Comparison of ENCODE assay signal across 28 cellular contexts in genomic region chr16:12677472-12677871, GRCh38.
A peak's percentile ranks its signal among the peaks of the same experiment; 100 is the strongest.
DNase-seq lines count a peak whose midpoint lies in the region; ATAC-seq lines count a peak whose summit lies in the region.
"Had no signal": no experiment of that assay in that cellular context is flagged by ENCODE, and none has a peak within 500 bp of the region (broad histone marks: within the 10 kb centered on the region; RNA-seq: fewer than 3 reads in every experiment).

No MANE protein-coding gene starts in this region.

- H3K4me1 ChIP-seq in CD8-positive, alpha-beta memory T cell (ENCODE audit: insufficient read depth, low read length), result peaks cover 7% of the 10 kb centered on the region
- H3K4me1 ChIP-seq: esophagus muscularis mucosa, left lung had no signal

- H3K36me3 Mint-ChIP-seq in stimulated activated naive CD8-positive, alpha-beta T cell treated with anti-CD3 and anti-CD28 coated beads, Interleukin-15, Interleukin-2, amounts not matched to agents 100 ng/mL and 50 ng/mL, for 24 hours (ENCODE audit: low read depth), result no peaks in the 10 kb centered on the region
- H3K36me3 Mint-ChIP-seq in activated CD8-positive, alpha-beta T cell treated with anti-CD3 and anti-CD28 coated beads, Interleukin-2, amount 10 ng/mL, durations not matched to agents 7 days and 5 days (ENCODE audit: low read depth), result peaks cover 12% of the 10 kb centered on the region
- no peaks in the 10 kb centered on the region for H3K36me3 Mint-ChIP-seq in stimulated activated effector memory CD8-positive, alpha-beta T cell treated with anti-CD3 and anti-CD28 coated beads, Interleukin-12 subunit alpha, Interleukin-12 subunit beta, amount 100 ng/mL, for 72 hours
- H3K36me3 Mint-ChIP-seq in CD8-positive, alpha-beta memory T cell, result peaks cover 0 to 20% (median 8%) of the 10 kb centered on the region in 3 donors

- no peaks in the 10 kb centered on the region for H3K36me3 ChIP-seq in CD8-positive, alpha-beta memory T cell (ENCODE audit: insufficient read depth, low read length)
- H3K36me3 ChIP-seq: gastrocnemius medialis, left lung had no signal

- no peak overlapping the region for H3K4me3 Mint-ChIP-seq in stimulated activated naive CD8-positive, alpha-beta T cell treated with anti-CD3 and anti-CD28 coated beads, Interleukin-15, Interleukin-2, amounts not matched to agents 100 ng/mL and 50 ng/mL, for 24 hours
- peak overlapping the region in 1 of 2 donors; percentile 57 for H3K4me3 Mint-ChIP-seq in stimulated activated naive CD8-positive, alpha-beta T cell treated with anti-CD3 and anti-CD28 coated beads, Interleukin-15, amount 100 ng/mL, for 72 hours
- no peak overlapping the region for H3K4me3 Mint-ChIP-seq in activated CD8-positive, alpha-beta T cell treated with anti-CD3 and anti-CD28 coated beads, Interleukin-2, amount 10 ng/mL, durations not matched to agents 7 days and 5 days
- no peak overlapping the region for H3K4me3 Mint-ChIP-seq in stimulated activated effector memory CD8-positive, alpha-beta T cell treated with anti-CD3 and anti-CD28 coated beads, Interleukin-12 subunit alpha, Interleukin-12 subunit beta, amount 100 ng/mL, for 72 hours
- no peak overlapping the region for H3K4me3 Mint-ChIP-seq in CD8-positive, alpha-beta memory T cell
- H3K4me3 Mint-ChIP-seq: endodermal cell, mesothelial cell of epicardium had no signal

- H3K27ac Mint-ChIP-seq in stimulated activated naive CD8-positive, alpha-beta T cell treated with anti-CD3 and anti-CD28 coated beads, Interleukin-15, Interleukin-2, amounts not matched to agents 100 ng/mL and 50 ng/mL, for 24 hours, result peak overlapping the region; percentile 70
- no peak overlapping the region for H3K27ac Mint-ChIP-seq in stimulated activated naive CD8-positive, alpha-beta T cell treated with anti-CD3 and anti-CD28 coated beads, Interleukin-15, amount 100 ng/mL, for 72 hours
- H3K27ac Mint-ChIP-seq in activated CD8-positive, alpha-beta T cell treated with anti-CD3 and anti-CD28 coated beads, Interleukin-2, amount 10 ng/mL, durations not matched to agents 7 days and 5 days, result peak overlapping the region; percentile 67
- H3K27ac Mint-ChIP-seq in stimulated activated effector memory CD8-positive, alpha-beta T cell treated with anti-CD3 and anti-CD28 coated beads, Interleukin-12 subunit alpha, Interleukin-12 subunit beta, amount 100 ng/mL, for 72 hours, result peak overlapping the region; percentile 34
- peak overlapping the region in 1 of 8 donors; percentile 52 for H3K27ac Mint-ChIP-seq in CD8-positive, alpha-beta memory T cell
- H3K27ac Mint-ChIP-seq: endodermal cell, mesothelial cell of epicardium had no signal

- no peak overlapping the region for H3K4me3 ChIP-seq in CD8-positive, alpha-beta memory T cell (ENCODE audit: low read length)
- H3K4me3 ChIP-seq: coronary artery, esophagus muscularis mucosa, gastrocnemius medialis, left lung had no signal

- no peaks in the 10 kb centered on the region for H3K27me3 ChIP-seq in CD8-positive, alpha-beta memory T cell (ENCODE audit: insufficient read depth, low read length, poor library complexity, severe bottlenecking)
- H3K27me3 ChIP-seq: esophagus muscularis mucosa, gastrocnemius medialis, left lung had no signal

- POLR2A ChIA-PET in activated CD8-positive, alpha-beta T cell treated with anti-CD3 and anti-CD28 coated beads, Interleukin-2, amount 10 ng/mL, durations not matched to agents 7 days and 5 days (lab: Charles Lee), result no interaction called here
- POLR2A ChIA-PET in CD8-positive, alpha-beta memory T cell (lab: Charles Lee), result no interaction called here

- H3K27ac ChIP-seq in CD8-positive, alpha-beta memory T cell (ENCODE audit: low read depth, low read length), result no peak overlapping the region
- H3K27ac ChIP-seq: 22Rv1, coronary artery, esophagus muscularis mucosa, gastrocnemius medialis, left lung had no signal

- no peaks in the 10 kb centered on the region for H3K9me3 ChIP-seq in CD8-positive, alpha-beta memory T cell (ENCODE audit: low read length)
- H3K9me3 ChIP-seq: gastrocnemius medialis had no signal

- DNase-seq in NOMO-1 treated with DMSO at 0.1 percent for 48 hours (lab: John Stamatoyannopoulos, UW; ENCODE audit: unreplicated experiment) (peak; percentile 9), NOMO-1 treated with dmso at 0.1 percent for 144 hours (lab: John Stamatoyannopoulos, UW; ENCODE audit: unreplicated experiment) (no peak), foreskin melanocyte (no peak)
- no peak for DNase-seq in stimulated activated naive CD8-positive, alpha-beta T cell treated with anti-CD3 and anti-CD28 coated beads, Interleukin-15, amount 100 ng/mL, for 72 hours
- DNase-seq in activated CD8-positive, alpha-beta T cell treated with anti-CD3 and anti-CD28 coated beads, Interleukin-2, amount 10 ng/mL, durations not matched to agents 7 days and 5 days, result peak; percentile 30
- no peak for DNase-seq in stimulated activated effector memory CD8-positive, alpha-beta T cell treated with anti-CD3 and anti-CD28 coated beads, Interleukin-12 subunit alpha, Interleukin-12 subunit beta, amount 100 ng/mL, for 72 hours (ENCODE audit: low spot score in 2 of 2)
- DNase-seq in CD8-positive, alpha-beta memory T cell, result no peak
- DNase-seq: activated CD4-positive, CD25-positive, alpha-beta regulatory T cell; activated gamma-delta T cell; COR-L47; DMS79 treated with DMSO at 0.1 percent for 48 hours; endodermal cell; gastrocnemius medialis; hypothalamus; Karpas-422; left lung; NCI-H1105 treated with DMSO at 0.1 percent for 48 hours; NCI-H2029 treated with DMSO at 0.1 percent for 48 hours; NCI-H2227 treated with DMSO at 0.1 percent for 48 hours; NCI-H748 treated with DMSO at 0.1 percent for 48 hours; occipital lobe; OCI-M1 had no signal

- no peaks in the 10 kb centered on the region for H3K9me3 Mint-ChIP-seq in stimulated activated naive CD8-positive, alpha-beta T cell treated with anti-CD3 and anti-CD28 coated beads, Interleukin-15, Interleukin-2, amounts not matched to agents 100 ng/mL and 50 ng/mL, for 24 hours
- no peaks in the 10 kb centered on the region for H3K9me3 Mint-ChIP-seq in stimulated activated naive CD8-positive, alpha-beta T cell treated with anti-CD3 and anti-CD28 coated beads, Interleukin-15, amount 100 ng/mL, for 72 hours
- H3K9me3 Mint-ChIP-seq in activated CD8-positive, alpha-beta T cell treated with anti-CD3 and anti-CD28 coated beads, Interleukin-2, amount 10 ng/mL, durations not matched to agents 7 days and 5 days (ENCODE audit: insufficient read depth), result no peaks in the 10 kb centered on the region
- H3K9me3 Mint-ChIP-seq in stimulated activated effector memory CD8-positive, alpha-beta T cell treated with anti-CD3 and anti-CD28 coated beads, Interleukin-12 subunit alpha, Interleukin-12 subunit beta, amount 100 ng/mL, for 72 hours, result no peaks in the 10 kb centered on the region
- peaks cover 0 to 15% (median 2%) of the 10 kb centered on the region in 5 donors for H3K9me3 Mint-ChIP-seq in CD8-positive, alpha-beta memory T cell

- H3K27me3 Mint-ChIP-seq in stimulated activated naive CD8-positive, alpha-beta T cell treated with anti-CD3 and anti-CD28 coated beads, Interleukin-15, Interleukin-2, amounts not matched to agents 100 ng/mL and 50 ng/mL, for 24 hours, result no peaks in the 10 kb centered on the region
- H3K27me3 Mint-ChIP-seq in stimulated activated naive CD8-positive, alpha-beta T cell treated with anti-CD3 and anti-CD28 coated beads, Interleukin-15, amount 100 ng/mL, for 72 hours, result no peaks in the 10 kb centered on the region
- H3K27me3 Mint-ChIP-seq in activated CD8-positive, alpha-beta T cell treated with anti-CD3 and anti-CD28 coated beads, Interleukin-2, amount 10 ng/mL, durations not matched to agents 7 days and 5 days (ENCODE audit: low read depth), result no peaks in the 10 kb centered on the region
- no peaks in the 10 kb centered on the region for H3K27me3 Mint-ChIP-seq in CD8-positive, alpha-beta memory T cell
- H3K27me3 Mint-ChIP-seq: naive thymus-derived CD4-positive, alpha-beta T cell had no signal

- ATAC-seq in stimulated activated naive CD8-positive, alpha-beta T cell treated with anti-CD3 and anti-CD28 coated beads, Interleukin-15, amount 100 ng/mL, for 72 hours, result no peak
- no peak for ATAC-seq in activated CD8-positive, alpha-beta T cell treated with anti-CD3 and anti-CD28 coated beads, Interleukin-2, amount 10 ng/mL, durations not matched to agents 7 days and 5 days
- no peak for ATAC-seq in stimulated activated effector memory CD8-positive, alpha-beta T cell treated with anti-CD3 and anti-CD28 coated beads, Interleukin-12 subunit alpha, Interleukin-12 subunit beta, amount 100 ng/mL, for 72 hours
- ATAC-seq: gastrocnemius medialis; left lung; naive thymus-derived CD4-positive, alpha-beta T cell had no signal

- peaks cover 25% of the 10 kb centered on the region for H3K4me1 Mint-ChIP-seq in stimulated activated naive CD8-positive, alpha-beta T cell treated with anti-CD3 and anti-CD28 coated beads, Interleukin-15, Interleukin-2, amounts not matched to agents 100 ng/mL and 50 ng/mL, for 24 hours (ENCODE audit: low read depth)
- peaks cover 25% of the 10 kb centered on the region for H3K4me1 Mint-ChIP-seq in stimulated activated naive CD8-positive, alpha-beta T cell treated with anti-CD3 and anti-CD28 coated beads, Interleukin-15, amount 100 ng/mL, for 72 hours
- peaks cover 18% of the 10 kb centered on the region for H3K4me1 Mint-ChIP-seq in activated CD8-positive, alpha-beta T cell treated with anti-CD3 and anti-CD28 coated beads, Interleukin-2, amount 10 ng/mL, durations not matched to agents 7 days and 5 days (ENCODE audit: low read depth)
- peaks cover 11% of the 10 kb centered on the region for H3K4me1 Mint-ChIP-seq in stimulated activated effector memory CD8-positive, alpha-beta T cell treated with anti-CD3 and anti-CD28 coated beads, Interleukin-12 subunit alpha, Interleukin-12 subunit beta, amount 100 ng/mL, for 72 hours
- H3K4me1 Mint-ChIP-seq in CD8-positive, alpha-beta memory T cell, result peaks cover 15 to 19% (median 16%) of the 10 kb centered on the region in 3 donors

- CTCF ChIA-PET in activated CD8-positive, alpha-beta T cell treated with anti-CD3 and anti-CD28 coated beads, Interleukin-2, amount 10 ng/mL, durations not matched to agents 7 days and 5 days (lab: Charles Lee), result interaction anchor here (0.8 kb wide), 1 partner anchor 12 kb away, joined by 3 read pairs; no protein-coding TSS in a partner anchor
- CTCF ChIA-PET in CD8-positive, alpha-beta memory T cell (lab: Charles Lee), result no interaction called here

Comparison
In these comparisons a context has a peak if more than half of its experiments do, and no peak if none do; other contexts are left out.
1. DNase-seq: peak in NOMO-1 treated with DMSO at 0.1 percent for 48 hours (single experiment) and activated CD8-positive, alpha-beta T cell treated with anti-CD3 and anti-CD28 coated beads, Interleukin-2, amount 10 ng/mL, durations not matched to agents 7 days and 5 days (single experiment); none in NOMO-1 treated with dmso at 0.1 percent for 144 hours (single experiment), stimulated activated naive CD8-positive, alpha-beta T cell treated with anti-CD3 and anti-CD28 coated beads, Interleukin-15, amount 100 ng/mL, for 72 hours (0 of 2), stimulated activated effector memory CD8-positive, alpha-beta T cell treated with anti-CD3 and anti-CD28 coated beads, Interleukin-12 subunit alpha, Interleukin-12 subunit beta, amount 100 ng/mL, for 72 hours (0 of 2), CD8-positive, alpha-beta memory T cell (0 of 5) and foreskin melanocyte (single experiment).
2. H3K27ac Mint-ChIP-seq: peak in stimulated activated naive CD8-positive, alpha-beta T cell treated with anti-CD3 and anti-CD28 coated beads, Interleukin-15, Interleukin-2, amounts not matched to agents 100 ng/mL and 50 ng/mL, for 24 hours (single experiment), activated CD8-positive, alpha-beta T cell treated with anti-CD3 and anti-CD28 coated beads, Interleukin-2, amount 10 ng/mL, durations not matched to agents 7 days and 5 days (single experiment) and stimulated activated effector memory CD8-positive, alpha-beta T cell treated with anti-CD3 and anti-CD28 coated beads, Interleukin-12 subunit alpha, Interleukin-12 subunit beta, amount 100 ng/mL, for 72 hours (single experiment); none in stimulated activated naive CD8-positive, alpha-beta T cell treated with anti-CD3 and anti-CD28 coated beads, Interleukin-15, amount 100 ng/mL, for 72 hours (0 of 2).